In genomic region chr6:138769102-138769676, GRCh38 we compare ENCODE assay signal across 21 cellular contexts. TPM values are rescaled to one million over a fixed set of nuclear protein-coding genes. Genes with fewer than 3 reads are reported as not detected.
DNase-seq lines count a peak whose midpoint lies in the region; ATAC-seq and TF ChIP-seq lines count a peak whose summit lies in the region.
"Had no signal": no experiment of that assay in that cellular context is flagged by ENCODE, and none has a peak within 500 bp of the region (broad histone marks: within the 10 kb centered on the region; RNA-seq: fewer than 3 reads in every experiment).

No MANE protein-coding gene starts in this region.

- no peaks in the 10 kb centered on the region for H4K20me1 ChIP-seq in smooth muscle cell (ENCODE audit: low read depth)

- no peaks in the 10 kb centered on the region for H3K36me3 Mint-ChIP-seq in activated CD4-positive, alpha-beta T cell treated with anti-CD3 and anti-CD28 coated beads for 36 hours (ENCODE audit: low read depth)
- H3K36me3 Mint-ChIP-seq: activated naive CD8-positive, alpha-beta T cell had no signal

- ATAC-seq in activated CD4-positive, alpha-beta T cell treated with anti-CD3 and anti-CD28 coated beads for 36 hours = no peak
- ATAC-seq in GM19324 (IDR thresholded peaks at IDR 0.05; ENCODE audit: low FRiP score, unreplicated experiment) (no peak), HG03095 (IDR thresholded peaks at IDR 0.05; ENCODE audit: unreplicated experiment) (no peak)
- ATAC-seq: left lobe of liver had no signal

- peak overlapping the region; percentile 73 for H3K27ac ChIP-seq in smooth muscle cell (ENCODE audit: low read depth)
- H3K27ac ChIP-seq: 22Rv1, ovary, tibial nerve had no signal

- no peaks in the 10 kb centered on the region for H3K27me3 ChIP-seq in smooth muscle cell (ENCODE audit: low read depth)
- H3K27me3 ChIP-seq: ovary, tibial nerve had no signal

- peaks cover 26% of the 10 kb centered on the region for H3K4me1 Mint-ChIP-seq in activated CD4-positive, alpha-beta T cell treated with anti-CD3 and anti-CD28 coated beads for 36 hours

- H3K9me3 ChIP-seq in smooth muscle cell (replicated peaks; ENCODE audit: low read depth) = no peaks in the 10 kb centered on the region
- H3K9me3 ChIP-seq: ovary, tibial nerve had no signal

- no peaks in the 10 kb centered on the region for H3K9me3 Mint-ChIP-seq in activated CD4-positive, alpha-beta T cell treated with anti-CD3 and anti-CD28 coated beads for 36 hours (ENCODE audit: low read depth)
- H3K9me3 Mint-ChIP-seq: CD4-positive, alpha-beta T cell; H9; T-helper 1 cell treated with Interleukin-12 subunit alpha and Interleukin-12 subunit beta and Interleukin-4 antibody, amounts not matched to agents 30 μg/mL and 1 μg/mL, for 36 hours had no signal

- no peak for DNase-seq in activated CD4-positive, alpha-beta T cell treated with anti-CD3 and anti-CD28 coated beads for 36 hours
- no peak for DNase-seq in activated CD4-positive, alpha-beta T cell treated with anti-CD3 and anti-CD28 coated beads for 4 hours
- DNase-seq in OCI-M1 (lab: John Stamatoyannopoulos, UW) = peak; percentile 85
- DNase-seq in erythroblast (lab: John Stamatoyannopoulos, UW) = peak; percentile 6 to 7
- no peak for DNase-seq in smooth muscle cell (lab: John Stamatoyannopoulos, UW; ENCODE audit: unreplicated experiment)
- DNase-seq in NCI-H510A (lab: John Stamatoyannopoulos, UW) = no peak
- DNase-seq: CD4-positive, alpha-beta T cell; DMS79 treated with DMSO at 0.1 percent for 48 hours; effector CD8-positive, alpha-beta T cell; H9; NCI-H1436 treated with DMSO at 0.1 percent for 48 hours; ovary; Right ventricle myocardium superior had no signal

- H3K27me3 Mint-ChIP-seq in activated CD4-positive, alpha-beta T cell treated with anti-CD3 and anti-CD28 coated beads for 36 hours = no peaks in the 10 kb centered on the region
- H3K27me3 Mint-ChIP-seq: activated naive CD8-positive, alpha-beta T cell; CD4-positive, alpha-beta T cell had no signal

- peak overlapping the region; percentile 15 for H3K9ac ChIP-seq in smooth muscle cell (ENCODE audit: low read depth)

- WGBS in smooth muscle cell (ENCODE audit: low lambda C conversion rate) = 32% methylated on average over 6 of the region's 6 CpGs

- peaks cover 9% of the 10 kb centered on the region for H3K4me1 ChIP-seq in smooth muscle cell (ENCODE audit: low read depth)

- no peak for TF ChIP-seq POLR2A in erythroblast (IDR thresholded peaks at IDR 0.05; ENCODE audit: low read length)

- H3K79me2 ChIP-seq in smooth muscle cell (ENCODE audit: low read depth) = peaks cover 5% of the 10 kb centered on the region

- CTCF ChIA-PET in activated CD4-positive, alpha-beta T cell treated with anti-CD3 and anti-CD28 coated beads for 36 hours (lab: Charles Lee) = interaction anchor here (0.6 to 2.9 kb wide), 5 partner anchors 44 to 223 kb away, joined by 3 to 9 read pairs (median 4); no protein-coding TSS in a partner anchor

- H3K27ac Mint-ChIP-seq in activated CD4-positive, alpha-beta T cell treated with anti-CD3 and anti-CD28 coated beads for 36 hours = peak overlapping the region; percentile 27
- H3K27ac Mint-ChIP-seq: activated naive CD8-positive, alpha-beta T cell; CD4-positive, alpha-beta T cell; T-helper 1 cell treated with Interleukin-12 subunit alpha and Interleukin-12 subunit beta and Interleukin-4 antibody, amounts not matched to agents 30 μg/mL and 1 μg/mL, for 36 hours had no signal

- no peaks in the 10 kb centered on the region for H3K36me3 ChIP-seq in smooth muscle cell (ENCODE audit: low read depth)
- H3K36me3 ChIP-seq: ovary, tibial nerve had no signal

- H3K4me3 Mint-ChIP-seq in activated CD4-positive, alpha-beta T cell treated with anti-CD3 and anti-CD28 coated beads for 36 hours = no peak overlapping the region
- H3K4me3 Mint-ChIP-seq: activated naive CD8-positive, alpha-beta T cell; CD4-positive, alpha-beta T cell; H9; T-helper 1 cell treated with Interleukin-12 subunit alpha and Interleukin-12 subunit beta and Interleukin-4 antibody, amounts not matched to agents 30 μg/mL and 1 μg/mL, for 36 hours had no signal

- peak overlapping the region; percentile 61 for H2AFZ ChIP-seq in smooth muscle cell (ENCODE audit: low read depth)

- intact Hi-C loops in activated CD4-positive, alpha-beta T cell treated with anti-CD3 and anti-CD28 coated beads for 36 hours (cut with DNase I, micrococcal nuclease) = loop anchor here in 1 of 2 experiments (10.0 kb wide), 1 partner anchor 654 kb away; no protein-coding TSS in a partner anchor

- TF ChIP-seq CTCF in smooth muscle cell (IDR thresholded peaks at IDR 0.05; ENCODE audit: borderline replicate concordance, insufficient read depth, poor library complexity, severe bottlenecking) = no peak

- H3K4me2 ChIP-seq in smooth muscle cell = peak overlapping the region; percentile 76

- no peaks in the 10 kb centered on the region for H3F3A ChIP-seq in smooth muscle cell (ENCODE audit: low read depth)

- no peak overlapping the region for H3K4me3 ChIP-seq in smooth muscle cell
- H3K4me3 ChIP-seq: ovary, tibial nerve had no signal

- POLR2A ChIA-PET in activated CD4-positive, alpha-beta T cell treated with anti-CD3 and anti-CD28 coated beads for 36 hours (lab: Charles Lee) = interaction anchor here (0.6 kb wide), 1 partner anchor 1060 kb away, joined by 3 read pairs; no protein-coding TSS in a partner anchor

RNA-seq across cellular contexts. Expression of gene CCDC28A, which starts 4.4 kb away (rescaled TPM):
- total RNA-seq in activated CD4-positive, alpha-beta T cell treated with anti-CD3 and anti-CD28 coated beads for 36 hours = 10 to 100 TPM; 14.8 to 16.8 TPM
- total RNA-seq in smooth muscle cell = 9.5 and 13.9 TPM in 2 replicates
- polyA plus RNA-seq in smooth muscle cell = 12.3 and 13.2 TPM in 2 replicates

RNA-seq across cellular contexts. Expression of gene ECT2L, which starts 26.7 kb away (rescaled TPM):
- total RNA-seq in activated CD4-positive, alpha-beta T cell treated with anti-CD3 and anti-CD28 coated beads for 36 hours = not detected
- not detected in 2 replicates for total RNA-seq in smooth muscle cell
- 0.07 and 0.14 TPM in 2 replicates for polyA plus RNA-seq in smooth muscle cell
- total RNA-seq: CD4-positive, alpha-beta T cell; H9; HT1080; left lobe of liver had no signal

Comparison
In these comparisons a context has a peak if more than half of its experiments do, and no peak if none do; other contexts are left out.
1. DNase-seq: peak in OCI-M1 (single experiment) and erythroblast (2 of 2); none in activated CD4-positive, alpha-beta T cell treated with anti-CD3 and anti-CD28 coated beads for 36 hours (single experiment), activated CD4-positive, alpha-beta T cell treated with anti-CD3 and anti-CD28 coated beads for 4 hours (0 of 2), smooth muscle cell (single experiment) and NCI-H510A (single experiment).